ENCODE assay signal across 11 cellular contexts in the genomic region with DNA sequence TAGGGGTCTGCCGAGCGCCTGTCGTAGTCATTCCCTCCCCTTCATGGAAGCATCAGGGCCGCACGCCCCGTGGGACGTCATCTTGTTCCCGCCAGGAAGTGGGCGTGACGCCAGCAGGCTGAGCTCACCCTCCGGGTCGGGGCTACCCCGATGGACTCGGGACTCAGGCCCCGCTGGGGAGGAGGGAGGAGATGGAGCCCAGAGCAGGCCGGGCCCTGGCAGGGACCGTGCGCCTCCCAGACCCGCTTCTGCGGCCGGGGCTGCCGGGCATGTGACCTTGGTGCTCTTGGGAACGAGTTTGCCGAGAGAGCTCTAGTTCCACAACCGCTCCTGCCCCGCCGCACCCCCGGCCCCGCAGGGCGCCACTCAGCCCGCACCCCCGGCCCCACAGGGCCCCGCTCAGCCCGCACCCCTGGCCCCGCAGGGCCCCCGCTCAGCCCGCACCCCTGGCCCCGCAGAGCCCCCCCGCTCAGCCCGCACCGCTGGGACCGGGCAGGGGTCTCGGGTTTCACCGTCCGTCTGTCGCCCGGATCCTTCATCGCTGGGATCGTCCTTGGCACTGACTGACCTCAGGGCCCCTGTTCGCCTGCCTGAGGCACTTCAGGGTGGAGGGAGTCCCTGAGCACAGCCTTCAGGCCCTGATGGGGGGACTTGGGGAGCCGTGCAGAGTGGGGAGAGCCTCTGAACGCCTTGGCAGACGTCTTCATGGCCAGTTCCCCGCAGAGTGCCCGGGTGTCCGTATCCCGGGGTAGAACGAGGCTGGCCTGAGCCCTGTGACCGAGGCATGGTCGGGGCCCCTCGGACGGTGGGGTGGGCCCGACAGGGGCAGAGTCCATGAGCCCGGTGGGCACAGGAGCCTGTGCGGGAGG. TPM values are rescaled to one million over a fixed set of nuclear protein-coding genes. Genes with fewer than 3 reads are reported as not detected.
DNase-seq lines count a peak whose midpoint lies in the region; ATAC-seq and TF ChIP-seq lines count a peak whose summit lies in the region.
"Had no signal": no experiment of that assay in that cellular context is flagged by ENCODE, and none has a peak within 500 bp of the region (broad histone marks: within the 10 kb centered on the region; RNA-seq: fewer than 3 reads in every experiment).

No MANE protein-coding gene starts in this region.

- no peaks in the 10 kb centered on the region for H3K36me3 Mint-ChIP-seq in natural killer cell treated with Interleukin-12 subunit alpha and Interleukin-12 subunit beta and Interleukin-15 and Interleukin-18, amount 100 ng/mL, for 72 hours

- H3K9me3 ChIP-seq in muscle layer of colon (ENCODE audit: low read length) (no peaks in the 10 kb centered on the region), upper lobe of right lung (no peaks in the 10 kb centered on the region)

- TF ChIP-seq CTCF in fibroblast of mammary gland (conservative IDR thresholded peaks at IDR 0.05; ENCODE audit: control insufficient read depth, insufficient read depth, low read depth, low read length): no peak
- TF ChIP-seq CTCF in upper lobe of right lung (IDR thresholded peaks at IDR 0.05): no peak

- H3K9me3 Mint-ChIP-seq in natural killer cell treated with Interleukin-12 subunit alpha and Interleukin-12 subunit beta and Interleukin-15 and Interleukin-18, amount 100 ng/mL, for 72 hours: no peaks in the 10 kb centered on the region

- peaks cover 0 to 3% of the 10 kb centered on the region in 2 donors for H3K27me3 Mint-ChIP-seq in natural killer cell treated with Interleukin-12 subunit alpha and Interleukin-12 subunit beta and Interleukin-15 and Interleukin-18, amount 100 ng/mL, for 72 hours

- no peak overlapping the region for H3K27ac Mint-ChIP-seq in natural killer cell treated with Interleukin-12 subunit alpha and Interleukin-12 subunit beta and Interleukin-15 and Interleukin-18, amount 100 ng/mL, for 72 hours

- H3K36me3 ChIP-seq in muscle layer of colon (ENCODE audit: insufficient read depth, low read length): no peaks in the 10 kb centered on the region
- no peaks in the 10 kb centered on the region for H3K36me3 ChIP-seq in upper lobe of right lung

- H3K27me3 ChIP-seq in muscle layer of colon (ENCODE audit: control insufficient read depth in 1 of 2, insufficient read depth in 2 of 2, low read length in 2 of 2) (peaks cover 0 to 24% of the 10 kb centered on the region in 2 donors), upper lobe of right lung (peaks cover 81% of the 10 kb centered on the region)

- intact Hi-C loops in upper lobe of right lung (cut with DNase I): no loop called here

- H3K4me3 ChIP-seq in fibroblast of mammary gland (ENCODE audit: control insufficient read depth, low read depth, low read length) (no peak overlapping the region), muscle layer of colon (ENCODE audit: low read depth in 1 of 2, low read length in 2 of 2) (peak overlapping the region in 1 of 2 donors; percentile 35), upper lobe of right lung (no peak overlapping the region)

- peak overlapping the region; percentile 83 for H3K27ac ChIP-seq in muscle layer of colon (ENCODE audit: low read depth, low read length)
- peak overlapping the region; percentile 55 for H3K27ac ChIP-seq in upper lobe of right lung

- DNase-seq in NCI-H2029 (lab: John Stamatoyannopoulos, UW) (peak; percentile 23), NCI-H2029 treated with DMSO at 0.1 percent for 48 hours (lab: John Stamatoyannopoulos, UW) (no peak), fibroblast of mammary gland (ENCODE audit: low read depth) (peak; percentile 8), upper lobe of right lung (no peak), dedifferentiated amniotic fluid mesenchymal stem cell (ENCODE audit: extremely low spot score) (no peak)
- no peak for DNase-seq in natural killer cell treated with Interleukin-12 subunit alpha and Interleukin-12 subunit beta and Interleukin-15 and Interleukin-18, amount 100 ng/mL, for 72 hours (ENCODE audit: low spot score)
- DNase-seq: activated CD4-positive, alpha-beta T cell treated with anti-CD3 and anti-CD28 coated beads, Interleukin-2, amount 50 U/mL, for 4 hours; activated effector memory CD4-positive, alpha-beta T cell treated with Interleukin-2 at 50 U/mL for 16 hours; OCI-M1 had no signal

- ATAC-seq in upper lobe of right lung: no peak
- ATAC-seq in GM21526 (IDR thresholded peaks at IDR 0.05; ENCODE audit: low FRiP score, unreplicated experiment): no peak
- ATAC-seq in natural killer cell treated with Interleukin-12 subunit alpha and Interleukin-12 subunit beta and Interleukin-15 and Interleukin-18, amount 100 ng/mL, for 72 hours: no peak

- H3K4me1 ChIP-seq in muscle layer of colon (ENCODE audit: insufficient read depth, low read length) (peaks cover 67% of the 10 kb centered on the region), upper lobe of right lung (no peaks in the 10 kb centered on the region)

- no peak overlapping the region for H3K4me3 Mint-ChIP-seq in natural killer cell treated with Interleukin-12 subunit alpha and Interleukin-12 subunit beta and Interleukin-15 and Interleukin-18, amount 100 ng/mL, for 72 hours

- no peaks in the 10 kb centered on the region for H3K4me1 Mint-ChIP-seq in natural killer cell treated with Interleukin-12 subunit alpha and Interleukin-12 subunit beta and Interleukin-15 and Interleukin-18, amount 100 ng/mL, for 72 hours (ENCODE audit: low read depth in 2 of 2)

- peak overlapping the region; percentile 65 for H3K9ac ChIP-seq in muscle layer of colon (ENCODE audit: low read length)

RNA-seq across cellular contexts. Expression of a gene that starts 5.8 kb away (rescaled TPM):
- total RNA-seq in upper lobe of right lung: 10.9 TPM
- under 1 TPM; 0.21 to 0.31 TPM for total RNA-seq in natural killer cell treated with Interleukin-12 subunit alpha and Interleukin-12 subunit beta and Interleukin-15 and Interleukin-18, amount 100 ng/mL, for 72 hours

Comparison
In these comparisons a context has a peak if more than half of its experiments do, and no peak if none do; other contexts are left out.
1. DNase-seq: peak in NCI-H2029 (single experiment) and fibroblast of mammary gland (single experiment); none in NCI-H2029 treated with DMSO at 0.1 percent for 48 hours (single experiment), upper lobe of right lung (single experiment), natural killer cell treated with Interleukin-12 subunit alpha and Interleukin-12 subunit beta and Interleukin-15 and Interleukin-18, amount 100 ng/mL, for 72 hours (single experiment) and dedifferentiated amniotic fluid mesenchymal stem cell (single experiment).